In genomic region chr10:122164028-122164601, GRCh38 we compare ENCODE assay signal across 8 cellular contexts.
DNase-seq lines count a peak whose midpoint lies in the region; ATAC-seq and TF ChIP-seq lines count a peak whose summit lies in the region.

No MANE protein-coding gene starts in this region.

- no peaks in the 10 kb centered on the region for H3K9me3 ChIP-seq in CD4-positive, alpha-beta memory T cell (ENCODE audit: control insufficient read depth in 1 of 2, low read length in 2 of 2)

- intact Hi-C loops in CD4-positive, alpha-beta memory T cell (cut with micrococcal nuclease) = no loop called here

- no peak for ATAC-seq in GM21619 (IDR thresholded peaks at IDR 0.05; ENCODE audit: unreplicated experiment)
- ATAC-seq in GM21529 (IDR thresholded peaks at IDR 0.05; ENCODE audit: unreplicated experiment) = no peak
- ATAC-seq in GM21786 (IDR thresholded peaks at IDR 0.05; ENCODE audit: unreplicated experiment) = no peak
- ATAC-seq in HG03045 (IDR thresholded peaks at IDR 0.05; ENCODE audit: unreplicated experiment) = no peak

- H3K36me3 Mint-ChIP-seq in CD4-positive, alpha-beta memory T cell = no peaks in the 10 kb centered on the region

- no peak overlapping the region for H3K27ac ChIP-seq in CD4-positive, alpha-beta memory T cell (ENCODE audit: low read depth, low read length)

- H3K4me3 Mint-ChIP-seq in CD4-positive, alpha-beta memory T cell = peak overlapping the region in 6 of 8 donors; percentile 6 to 72 (median 40)

- H3K27me3 Mint-ChIP-seq in CD4-positive, alpha-beta memory T cell = peaks cover 47 to 52% of the 10 kb centered on the region in 2 donors

- peaks cover 0 to 3% (median 0%) of the 10 kb centered on the region in 8 donors for H3K9me3 Mint-ChIP-seq in CD4-positive, alpha-beta memory T cell

- no peak for DNase-seq in CD4-positive, alpha-beta memory T cell
- DNase-seq in NCI-H526 (lab: John Stamatoyannopoulos, UW) = peak; percentile 17 to 58
- no peak for DNase-seq in fibroblast of mammary gland (ENCODE audit: low read depth)
- peak in 49 of 56 donors; percentile 20 to 80 (median 52) for DNase-seq in nucleus accumbens (lab: John Stamatoyannopoulos, UW)

- no peaks in the 10 kb centered on the region for H3K4me1 ChIP-seq in CD4-positive, alpha-beta memory T cell (ENCODE audit: insufficient read depth, low read length)

- POLR2A ChIA-PET in CD4-positive, alpha-beta memory T cell (lab: Charles Lee; ENCODE audit: partially characterized antibody) = no interaction called here

- CTCF ChIA-PET in CD4-positive, alpha-beta memory T cell (lab: Charles Lee; ENCODE audit: partially characterized antibody) = no interaction called here

- no peak overlapping the region for H3K4me3 ChIP-seq in CD4-positive, alpha-beta memory T cell (ENCODE audit: low read length in 2 of 2)
- H3K4me3 ChIP-seq in fibroblast of mammary gland (ENCODE audit: control insufficient read depth, low read depth, low read length) = peak overlapping the region; percentile 33

- H3K27me3 ChIP-seq in CD4-positive, alpha-beta memory T cell (ENCODE audit: insufficient read depth, low read length) = peaks cover 17% of the 10 kb centered on the region

- TF ChIP-seq CTCF in fibroblast of mammary gland (conservative IDR thresholded peaks at IDR 0.05; ENCODE audit: control insufficient read depth, insufficient read depth, low read depth, low read length) = no peak

- H3K4me1 Mint-ChIP-seq in CD4-positive, alpha-beta memory T cell = peaks cover 5 to 12% (median 9%) of the 10 kb centered on the region in 4 donors

- H3K36me3 ChIP-seq in CD4-positive, alpha-beta memory T cell (ENCODE audit: insufficient read depth, low read length) = no peaks in the 10 kb centered on the region

- no peak overlapping the region for H3K27ac Mint-ChIP-seq in CD4-positive, alpha-beta memory T cell

Comparison
In these comparisons a context has a peak if more than half of its experiments do, and no peak if none do; other contexts are left out.
1. DNase-seq: peak in NCI-H526 (2 of 2) and nucleus accumbens (49 of 56); none in CD4-positive, alpha-beta memory T cell (0 of 5) and fibroblast of mammary gland (single experiment).